ENCODE assay signal across 26 cellular contexts in the genomic region with DNA sequence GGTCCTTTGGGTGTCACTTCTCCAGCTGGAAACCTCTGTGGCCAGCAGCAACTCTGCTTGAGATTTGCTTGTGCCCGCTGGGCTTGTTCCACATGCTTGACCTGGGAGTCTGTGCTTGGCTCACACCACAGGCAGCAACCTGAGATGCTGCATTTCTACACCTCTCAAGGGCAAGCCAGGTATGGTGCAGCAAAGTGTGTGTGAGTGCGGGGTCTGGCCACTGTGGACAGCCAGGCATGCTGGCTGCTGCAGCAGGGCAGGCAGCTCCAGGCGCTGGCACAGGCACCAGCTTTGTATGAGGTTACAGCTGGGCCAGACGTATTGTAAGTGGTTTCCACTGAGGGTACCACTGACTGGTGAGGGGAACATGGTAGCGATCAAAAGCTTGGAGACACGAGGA.
"Had no signal": no experiment of that assay in that cellular context is flagged by ENCODE, and none has a peak within 500 bp of the region (broad histone marks: within the 10 kb centered on the region; RNA-seq: fewer than 3 reads in every experiment).

No MANE protein-coding gene starts in this region.

- H3K27ac ChIP-seq: heart right ventricle, hepatocyte, left ventricle myocardium inferior, neural progenitor cell, ovary, right atrium auricular region, tibial nerve, vagina had no signal

- H3K27ac Mint-ChIP-seq: mesothelial cell of epicardium; naive B cell; natural killer cell; nephron progenitor cell; neural progenitor cell; progenitor cell of endocrine pancreas; stimulated activated naive B cell treated with anti-CD40 and anti-IgM and Interleukin-4, amounts not matched to agents 10 μg/mL and 1 μg/mL and 100 μg/mL, for 72 hours; stimulated activated naive CD8-positive, alpha-beta T cell treated with anti-CD3 and anti-CD28 coated beads, Interleukin-15, Interleukin-2, amounts not matched to agents 100 ng/mL and 50 ng/mL, for 24 hours; type B pancreatic cell had no signal

- DNase-seq: islet precursor cell; left ventricle myocardium inferior; mesendoderm; naive B cell; natural killer cell; nephron progenitor cell; ovary; small intestine; stimulated activated CD4-positive, alpha-beta T cell treated with anti-CD3 and anti-CD28 coated beads, Interleukin-1b, Interleukin-23, amount 100 ng/mL, for 48 hours; stimulated activated CD4-positive, alpha-beta T cell treated with anti-CD3 and anti-CD28 coated beads, Interleukin-2, amount 100 ng/mL, for 48 hours; stimulated activated CD4-positive, alpha-beta T cell treated with anti-CD3 and anti-CD28 coated beads, Interleukin-4, amount 100 ng/mL, for 4 hours; stimulated activated CD8-positive, alpha-beta memory T cell treated with anti-CD3 and anti-CD28 coated beads, Interleukin-4, amount 100 ng/mL, for 48 hours; stimulated activated naive B cell treated with anti-CD40 and anti-IgM and Interleukin-4, amounts not matched to agents 10 μg/mL and 1 μg/mL and 100 μg/mL, for 72 hours; substantia nigra had no signal

- H3K4me3 Mint-ChIP-seq: mesothelial cell of epicardium; naive B cell; natural killer cell; nephron progenitor cell; stimulated activated naive B cell treated with anti-CD40 and anti-IgM and Interleukin-4, amounts not matched to agents 10 μg/mL and 1 μg/mL and 100 μg/mL, for 72 hours; stimulated activated naive CD8-positive, alpha-beta T cell treated with anti-CD3 and anti-CD28 coated beads, Interleukin-15, Interleukin-2, amounts not matched to agents 100 ng/mL and 50 ng/mL, for 24 hours; type B pancreatic cell had no signal

- H3K4me2 ChIP-seq: hepatocyte, neural progenitor cell had no signal

- H3K4me1 Mint-ChIP-seq: mesothelial cell of epicardium; naive B cell; natural killer cell; nephron progenitor cell; stimulated activated naive B cell treated with anti-CD40 and anti-IgM and Interleukin-4, amounts not matched to agents 10 μg/mL and 1 μg/mL and 100 μg/mL, for 72 hours had no signal

- H3K9me3 ChIP-seq: ovary, right atrium auricular region, vagina had no signal

- H3K4me1 ChIP-seq: heart right ventricle, left ventricle myocardium inferior, neural progenitor cell, right atrium auricular region, tibial nerve, vagina had no signal

- ATAC-seq: heart right ventricle; natural killer cell; sciatic nerve; stimulated activated naive B cell treated with anti-CD40 and anti-IgM and Interleukin-4, amounts not matched to agents 10 μg/mL and 1 μg/mL and 100 μg/mL, for 72 hours had no signal

- H3K27me3 ChIP-seq: heart right ventricle, hepatocyte, neural progenitor cell, ovary, right atrium auricular region, tibial nerve, vagina had no signal

- H3K9me3 Mint-ChIP-seq: type B pancreatic cell had no signal

- H3K4me3 ChIP-seq: heart right ventricle, hepatocyte, left ventricle myocardium inferior, lung, neural progenitor cell, ovary, right atrium auricular region, tibial nerve, vagina had no signal

- H3K27me3 Mint-ChIP-seq: naive B cell; progenitor cell of endocrine pancreas; stimulated activated naive B cell treated with anti-CD40 and anti-IgM and Interleukin-4, amounts not matched to agents 10 μg/mL and 1 μg/mL and 100 μg/mL, for 72 hours; stimulated activated naive CD8-positive, alpha-beta T cell treated with anti-CD3 and anti-CD28 coated beads, Interleukin-15, Interleukin-2, amounts not matched to agents 100 ng/mL and 50 ng/mL, for 24 hours; type B pancreatic cell had no signal

- H3K36me3 ChIP-seq: heart right ventricle, left ventricle myocardium inferior, neural progenitor cell, ovary, right atrium auricular region, tibial nerve, vagina had no signal

- H2AFZ ChIP-seq: hepatocyte, neural progenitor cell had no signal

- H3K9ac ChIP-seq: neural progenitor cell had no signal
